ENCODE assay signal across 20 cellular contexts in the genomic region with DNA sequence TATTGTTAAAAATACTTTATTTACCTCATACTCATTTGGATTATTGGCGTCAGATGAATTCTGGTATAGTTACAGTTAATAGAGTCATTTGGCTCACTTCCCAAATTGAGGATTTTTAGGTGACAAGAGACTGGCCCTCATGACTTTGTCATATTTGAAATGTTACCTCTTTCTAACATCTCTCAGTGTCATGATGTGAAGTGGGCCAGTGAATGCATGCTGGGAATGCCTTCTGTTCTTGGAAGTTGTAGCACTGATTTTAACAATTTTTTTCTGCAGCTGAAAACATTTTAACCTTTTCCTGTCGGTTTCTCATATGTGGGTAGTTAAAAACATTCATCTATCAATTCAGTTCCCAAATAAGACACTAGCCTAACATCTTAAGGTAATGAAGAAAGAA.
DNase-seq lines count a peak whose midpoint lies in the region; TF ChIP-seq lines count a peak whose summit lies in the region.
"Had no signal": no experiment of that assay in that cellular context is flagged by ENCODE, and none has a peak within 500 bp of the region (broad histone marks: within the 10 kb centered on the region; RNA-seq: fewer than 3 reads in every experiment).

No MANE protein-coding gene starts in this region.

- H3K4me3 Mint-ChIP-seq in HFFc6: no peak overlapping the region
- H3K4me3 Mint-ChIP-seq: CD14-positive monocyte; CD4-positive, alpha-beta memory T cell had no signal

- H3K36me3 ChIP-seq in WERI-Rb-1: 0 out of 2 replicates have a peak, but pooled peaks cover 2% of the 10 kb centered on the region

- peak overlapping the region; percentile 77 for H3K27ac ChIP-seq in WERI-Rb-1
- H3K27ac ChIP-seq: BLaER1, HL-60 had no signal

- H3K9me3 ChIP-seq in WERI-Rb-1 (ENCODE audit: severe bottlenecking): peaks cover 3% of the 10 kb centered on the region

- H3K9me3 Mint-ChIP-seq in HFFc6: no peaks in the 10 kb centered on the region
- H3K9me3 Mint-ChIP-seq: CD4-positive, alpha-beta memory T cell had no signal

- H3K36me3 Mint-ChIP-seq in HFFc6 (ENCODE audit: low read depth): no peaks in the 10 kb centered on the region

- TF ChIP-seq CTCF in WERI-Rb-1 (IDR thresholded peaks at IDR 0.05; ENCODE audit: low read depth, low read length) (no peak), HFFc6 (IDR thresholded peaks at IDR 0.05) (no peak)

- H3K27me3 ChIP-seq in WERI-Rb-1 (ENCODE audit: insufficient read depth, low read depth, severe bottlenecking): no peaks in the 10 kb centered on the region
- H3K27me3 ChIP-seq: BLaER1 had no signal

- no peaks in the 10 kb centered on the region for H3K27me3 Mint-ChIP-seq in HFFc6 (ENCODE audit: insufficient read depth)
- H3K27me3 Mint-ChIP-seq: CD4-positive, alpha-beta memory T cell had no signal

- peaks cover 12% of the 10 kb centered on the region; the same call in 1 of the 2 replicates for H3K4me1 Mint-ChIP-seq in HFFc6 (ENCODE audit: low read depth)
- H3K4me1 Mint-ChIP-seq: CD14-positive monocyte had no signal

- DNase-seq in NCI-H524 (lab: John Stamatoyannopoulos, UW) (peak; percentile 18 to 61), NCI-H524 treated with DMSO at 0.1 percent for 48 hours (lab: John Stamatoyannopoulos, UW) (no peak), WERI-Rb-1 (no peak), cerebellum (ENCODE audit: low spot score) (peak; percentile 39), pons (ENCODE audit: low spot score) (peak; percentile 18), COLO829 (ENCODE audit: low spot score) (no peak), EL (no peak), HFFc6 (no peak)
- DNase-seq: 8988T; CD4-positive, alpha-beta memory T cell; DMS 273 treated with DMSO at 0.1 percent for 48 hours; DMS53; DND-41; GDM1; HCEC 1CT; IMR-90; KBM-7 had no signal

- H3K27ac Mint-ChIP-seq in HFFc6: no peak overlapping the region
- H3K27ac Mint-ChIP-seq: CD14-positive monocyte had no signal

- no peak overlapping the region for H3K4me3 ChIP-seq in WERI-Rb-1 (ENCODE audit: low read depth, low read length)
- H3K4me3 ChIP-seq: BLaER1 had no signal

Comparison
In these comparisons a context has a peak if more than half of its experiments do, and no peak if none do; other contexts are left out.
1. DNase-seq: peak in NCI-H524 (2 of 2), cerebellum (single experiment) and pons (single experiment); none in NCI-H524 treated with DMSO at 0.1 percent for 48 hours (single experiment), WERI-Rb-1 (single experiment), COLO829 (single experiment), EL (single experiment) and HFFc6 (single experiment).